In the genomic region with DNA sequence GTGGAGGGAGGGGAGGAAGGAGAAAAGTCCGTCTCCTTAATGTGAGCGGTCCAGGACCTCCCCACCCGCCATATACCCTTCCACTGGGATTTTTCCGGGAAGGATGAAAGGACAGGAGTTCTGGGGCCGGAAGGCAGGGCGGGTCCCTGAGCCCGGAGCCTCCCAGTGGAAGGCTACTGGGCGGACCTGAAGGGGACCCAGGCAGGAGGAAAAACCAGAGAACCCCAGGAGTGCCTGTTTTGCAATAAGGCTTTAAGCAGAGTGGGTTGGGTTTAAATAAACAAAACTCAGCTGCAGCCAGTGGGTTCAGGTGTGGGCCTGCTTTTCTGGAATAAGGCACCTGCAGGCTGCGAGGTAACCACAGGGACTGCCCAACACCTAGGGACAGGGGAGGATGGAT, we compare ENCODE assay signal across 12 cellular contexts. TPM values are rescaled to one million over a fixed set of nuclear protein-coding genes. Genes with fewer than 3 reads are reported as not detected.
DNase-seq lines count a peak whose midpoint lies in the region; ATAC-seq, FAIRE-seq and TF ChIP-seq lines count a peak whose summit lies in the region.
"Had no signal": no experiment of that assay in that cellular context is flagged by ENCODE, and none has a peak within 500 bp of the region (broad histone marks: within the 10 kb centered on the region; RNA-seq: fewer than 3 reads in every experiment).

No MANE protein-coding gene starts in this region.

- peaks cover 6% of the 10 kb centered on the region for H3K27me3 ChIP-seq in lung (ENCODE audit: control insufficient read depth, insufficient read depth)
- no peaks in the 10 kb centered on the region for H3K27me3 ChIP-seq in ovary
- H3K27me3 ChIP-seq: uterus had no signal

- TF ChIP-seq EP300 in A549 (IDR thresholded peaks at IDR 0.05) = no peak
- TF ChIP-seq EP300 in ovary (IDR thresholded peaks at IDR 0.05) = no peak

- peak overlapping the region; percentile 74 for H3K4me2 ChIP-seq in A549

- H3K4me3 ChIP-seq in A549 (peak overlapping the region; percentile 78), lung (no peak overlapping the region), ovary (no peak overlapping the region)

- H3K36me3 ChIP-seq in lung (ENCODE audit: control insufficient read depth in 2 of 2, insufficient read depth in 2 of 2, low read length in 2 of 2) (no peaks in the 10 kb centered on the region), ovary (no peaks in the 10 kb centered on the region)
- H3K36me3 ChIP-seq: uterus had no signal

- H3K36me3 Mint-ChIP-seq in IgD-negative memory B cell (no peaks in the 10 kb centered on the region), chondrocyte (ENCODE audit: low read depth) (peaks cover 1% of the 10 kb centered on the region)

- WGBS in A549 (ENCODE audit: missing lambda C conversion rate) = 22% methylated on average over 8 of the region's 9 CpGs
- WGBS in lung, 2 donors = 36 to 62% methylated on average over 9 of the region's 9 CpGs
- 60 to 67% (median 63%) methylated on average over 9 of the region's 9 CpGs for WGBS in ovary, 3 donors

- POLR2A ChIA-PET in A549 (lab: Yijun Ruan, JAX) = no interaction called here

- H3K27me3 Mint-ChIP-seq in IgD-negative memory B cell (peaks cover 37% of the 10 kb centered on the region), chondrocyte (ENCODE audit: low read depth) (no peaks in the 10 kb centered on the region)

- no peaks in the 10 kb centered on the region for H3K9me3 Mint-ChIP-seq in IgD-negative memory B cell
- H3K9me3 Mint-ChIP-seq in chondrocyte (ENCODE audit: low read depth) = no peaks in the 10 kb centered on the region

- ATAC-seq in A549 (no peak), lung (ENCODE audit: insufficient read depth, low FRiP score) (no peak), HG03521 (IDR thresholded peaks at IDR 0.05; ENCODE audit: unreplicated experiment) (no peak), GM18520 (IDR thresholded peaks at IDR 0.05; ENCODE audit: unreplicated experiment) (no peak)

- TF ChIP-seq RAD21 in A549 (conservative IDR thresholded peaks at IDR 0.05 in 1 of 2, IDR thresholded peaks at IDR 0.05 in 1 of 2) = no peak

- H3K9me3 ChIP-seq in A549 = no peaks in the 10 kb centered on the region
- peaks cover 0 to 6% of the 10 kb centered on the region in 2 donors for H3K9me3 ChIP-seq in lung (ENCODE audit: control insufficient read depth in 2 of 2, insufficient read depth in 1 of 2, low read length in 1 of 2)
- H3K9me3 ChIP-seq in ovary = no peaks in the 10 kb centered on the region
- H3K9me3 ChIP-seq: uterus had no signal

- H3K4me1 Mint-ChIP-seq in IgD-negative memory B cell (peaks cover 1 to 5% (median 5%) of the 10 kb centered on the region in 3 donors), chondrocyte (ENCODE audit: low read depth) (peaks cover 48% of the 10 kb centered on the region)

- intact Hi-C loops in ovary (cut with DNase I) = loop anchor here in 2 of 4 donors (10.0 kb wide), 2 partner anchors 174 to 544 kb away; no protein-coding TSS in a partner anchor

- peak overlapping the region in 1 of 3 donors; percentile 32 for H3K27ac Mint-ChIP-seq in IgD-negative memory B cell
- peak overlapping the region; percentile 91 for H3K27ac Mint-ChIP-seq in chondrocyte (ENCODE audit: unreplicated experiment)
- H3K27ac Mint-ChIP-seq: activated CD4-positive, alpha-beta T cell treated with anti-CD3 and anti-CD28 coated beads for 36 hours had no signal

- H3K27ac ChIP-seq in A549 (peak overlapping the region; percentile 89 to 100), lung (ENCODE audit: low read depth in 1 of 2, low read length in 1 of 2) (peak overlapping the region in 1 of 2 donors; percentile 53), ovary (no peak overlapping the region)
- H3K27ac ChIP-seq: uterus had no signal

- FAIRE-seq in A549 (lab: Jason Lieb, UNC) = no peak

- H3K4me1 ChIP-seq in A549 (peaks cover 28% of the 10 kb centered on the region), lung (ENCODE audit: control insufficient read depth in 2 of 2, insufficient read depth in 2 of 2, low read length in 2 of 2) (peaks cover 0 to 13% of the 10 kb centered on the region in 2 donors), ovary (ENCODE audit: insufficient read depth) (no peaks in the 10 kb centered on the region)

- no peak for TF ChIP-seq CTCF in A549 (IDR thresholded peaks at IDR 0.05)
- TF ChIP-seq CTCF in chondrocyte (IDR thresholded peaks at IDR 0.05) = no peak
- no peak for TF ChIP-seq CTCF in lung (IDR thresholded peaks at IDR 0.05; ENCODE audit: control extremely low read depth, extremely low read depth)
- no peak for TF ChIP-seq CTCF in ovary (IDR thresholded peaks at IDR 0.05)

- H3K4me3 Mint-ChIP-seq in IgD-negative memory B cell (peak overlapping the region in 3 of 4 donors; percentile 52 to 82 (median 58)), chondrocyte (ENCODE audit: unreplicated experiment) (peak overlapping the region; percentile 80)
- H3K4me3 Mint-ChIP-seq: activated CD4-positive, alpha-beta T cell treated with anti-CD3 and anti-CD28 coated beads for 36 hours had no signal

- CTCF ChIA-PET in A549 (lab: Yijun Ruan, JAX) = interaction anchor here (0.6 to 12.0 kb wide), 6 partner anchors 94 to 191 kb away, joined by 3 to 184 read pairs (median 4); no protein-coding TSS in a partner anchor

- TF ChIP-seq POLR2A in A549 (IDR thresholded peaks at IDR 0.05; ENCODE audit: low read length) = no peak
- no peak for TF ChIP-seq POLR2A in ovary (IDR thresholded peaks at IDR 0.05)

- DNase-seq in A549 (ENCODE audit: low read depth in 1 of 2, low spot score in 1 of 2) (no peak), chondrocyte (ENCODE audit: low spot score) (no peak), lung (ENCODE audit: low spot score) (peak; percentile 66), ovary (no peak), 8988T (no peak)
- DNase-seq: GDM1, head of caudate nucleus, uterus had no signal

TF ChIP-seq in A549, 52 proteins besides CTCF, POLR2A, EP300 and RAD21:
- TF ChIP-seq MAX (IDR thresholded peaks at IDR 0.05) (no peak), SREBF2 (IDR thresholded peaks at IDR 0.05) (no peak), TFCP2L1 (CRISPR knock-in tag; IDR thresholded peaks at IDR 0.05) (no peak), MYC (IDR thresholded peaks at IDR 0.05; ENCODE audit: borderline replicate concordance, low read length) (no peak), FOSB (CRISPR knock-in tag; IDR thresholded peaks at IDR 0.05) (no peak), CBX8 (IDR thresholded peaks at IDR 0.05) (no peak), HES2 (IDR thresholded peaks at IDR 0.05) (no peak), CHD4 (IDR thresholded peaks at IDR 0.05; ENCODE audit: borderline replicate concordance) (no peak), RCOR1 (IDR thresholded peaks at IDR 0.05; ENCODE audit: low read depth, low read length) (no peak), PHF8 (IDR thresholded peaks at IDR 0.05; ENCODE audit: borderline replicate concordance, low read depth) (no peak), JUNB (IDR thresholded peaks at IDR 0.05) (no peak), JUN (IDR thresholded peaks at IDR 0.05) (no peak), HEYL (CRISPR knock-in tag; IDR thresholded peaks at IDR 0.05) (no peak), EHMT2 (IDR thresholded peaks at IDR 0.05; ENCODE audit: low read depth) (no peak), HOXB5 (CRISPR knock-in tag; IDR thresholded peaks at IDR 0.05) (no peak), HOXA7 (CRISPR knock-in tag; IDR thresholded peaks at IDR 0.05) (no peak)
TF ChIP-seq in A549: peak in this region for 0.

RNA-seq across cellular contexts. Expression of gene CELSR1, which starts 1.7 kb away (rescaled TPM):
- polyA plus RNA-seq in A549 (2011; rRNA removed) (15.3 and 19.4 TPM in 2 replicates), A549 (2017; fragmentation: RNase III; extraction: RNeasy Plus Mini Kit Qiagen cat#74134 plus additional on column Dnase treatment) (26.9 to 31.8 TPM (median 28.4 TPM) in 3 replicates), IgD-negative memory B cell (5.2 TPM), lung (10 to 100 TPM; 14.0 to 29.3 TPM), ovary (1 to 10 TPM in 1 of 2 donors, under 1 TPM in 1; 0.75 to 1.7 TPM)
- 28.6 and 34.3 TPM in 2 replicates for polyA plus RNA-seq in A549 (2012; cell fraction: cytosol; rRNA removed)
- 65.9 and 84.5 TPM in 2 replicates for polyA plus RNA-seq in A549 (2012; cell fraction: nucleus; rRNA removed)
- 40.5 and 50.8 TPM in 2 replicates for polyA minus RNA-seq in A549 (2011; rRNA and poly(A)+ RNA removed)
- total RNA-seq in chondrocyte (27.9 to 42.7 TPM (median 29.8 TPM) in 3 replicates), lung (10 to 100 TPM; 36.1 to 65.9 TPM), ovary (10 to 100 TPM in 1 of 7 donors, 1 to 10 TPM in 4, under 1 TPM in 2; 0.63 to 25.2 (median 4.1) TPM)

Comparison
In these comparisons a context has a peak if more than half of its experiments do, and no peak if none do; other contexts are left out.
1. H3K27ac ChIP-seq: peak in A549 (2 of 2); none in ovary (0 of 2).